Comparison of ENCODE assay signal across 21 cellular contexts in genomic region chr17:82703935-82704865, GRCh38. TPM values are rescaled to one million over a fixed set of nuclear protein-coding genes. Genes with fewer than 3 reads are reported as not detected.
DNase-seq lines count a peak whose midpoint lies in the region; ATAC-seq and TF ChIP-seq lines count a peak whose summit lies in the region.
"Had no signal": no experiment of that assay in that cellular context is flagged by ENCODE, and none has a peak within 500 bp of the region (broad histone marks: within the 10 kb centered on the region; RNA-seq: fewer than 3 reads in every experiment).

No MANE protein-coding gene starts in this region.

- H3K27ac Mint-ChIP-seq in Caco-2 (ENCODE audit: unreplicated experiment): no peak overlapping the region
- peak overlapping the region; percentile 49 for H3K27ac Mint-ChIP-seq in chondrocyte (ENCODE audit: unreplicated experiment)
- H3K27ac Mint-ChIP-seq: activated B cell treated with CpG ODN at 0.5 μM for 24 hours; activated naive CD8-positive, alpha-beta T cell treated with anti-CD3 and anti-CD28 coated beads, Interleukin-2, amount 50 U/mL, for 24 hours; activated T-helper 1 cell treated with anti-CD3 and anti-CD28 coated beads, Interleukin-12 subunit alpha, Interleukin-12 subunit beta, Interleukin-2, Interleukin-4 antibody, amounts not matched to agents 30 ng/mL and 10 ng/mL and 1 ng/mL, durations not matched to agents 14 hours and 24 hours and 36 hours; CD4-positive, CD25-positive, alpha-beta regulatory T cell; stimulated activated naive CD8-positive, alpha-beta T cell treated with anti-CD3 and anti-CD28 coated beads, Interleukin-15, Interleukin-2, amounts not matched to agents 100 ng/mL and 50 ng/mL, for 24 hours; T-helper 2 cell treated with Interferon-gamma antibody and Interleukin-4, amounts not matched to agents 5 μg/mL and 100 μg/mL, for 36 hours had no signal

- ATAC-seq in GM19463 (IDR thresholded peaks at IDR 0.05; ENCODE audit: unreplicated experiment) (no peak), omental fat pad (ENCODE audit: low FRiP score) (no peak)
- ATAC-seq: activated naive CD8-positive, alpha-beta T cell treated with anti-CD3 and anti-CD28 coated beads, Interleukin-2, amount 50 U/mL, for 24 hours; left cardiac atrium; right cardiac atrium had no signal

- POLR2A ChIA-PET in Caco-2 (lab: Charles Lee): no interaction called here

- H3K27me3 ChIP-seq in Caco-2 (replicated peaks; ENCODE audit: control insufficient read depth, insufficient read depth, low read length): no peaks in the 10 kb centered on the region
- H3K27me3 ChIP-seq in muscle layer of duodenum (ENCODE audit: low read depth, low read length): no peaks in the 10 kb centered on the region
- H3K27me3 ChIP-seq: upper lobe of left lung had no signal

- H3K4me1 ChIP-seq in Caco-2: peaks cover 25% of the 10 kb centered on the region
- peaks cover 4 to 5% of the 10 kb centered on the region in 2 donors for H3K4me1 ChIP-seq in muscle layer of duodenum (ENCODE audit: control insufficient read depth in 1 of 2, insufficient read depth in 2 of 2, low read length in 2 of 2)

- BruUV-seq in Caco-2 (replicated peaks; lab: Mats Ljungman, UMichigan): no TSS peak

- intact Hi-C loops in Caco-2 (cut with micrococcal nuclease; ENCODE audit: unreplicated experiment): no loop called here

- H3K27me3 Mint-ChIP-seq in Caco-2 (ENCODE audit: insufficient read depth, unreplicated experiment) (no peaks in the 10 kb centered on the region), chondrocyte (ENCODE audit: low read depth) (no peaks in the 10 kb centered on the region)
- H3K27me3 Mint-ChIP-seq: activated B cell treated with CpG ODN at 0.5 μM for 24 hours; activated naive CD8-positive, alpha-beta T cell treated with anti-CD3 and anti-CD28 coated beads, Interleukin-2, amount 50 U/mL, for 24 hours; CD4-positive, CD25-positive, alpha-beta regulatory T cell; stimulated activated naive CD8-positive, alpha-beta T cell treated with anti-CD3 and anti-CD28 coated beads, Interleukin-15, Interleukin-2, amounts not matched to agents 100 ng/mL and 50 ng/mL, for 24 hours had no signal

- DNase-seq in Caco-2: peak; percentile 63 to 64
- DNase-seq in chondrocyte (ENCODE audit: low spot score): no peak
- DNase-seq in activated CD4-positive, CD25-positive, alpha-beta regulatory T cell treated with anti-CD3 and anti-CD28 coated beads, Interleukin-2, amount 50 U/mL, for 72 hours: no peak
- DNase-seq in omental fat pad (ENCODE audit: low spot score): no peak
- DNase-seq: activated B cell treated with CpG ODN at 0.5 μM for 24 hours; activated naive CD8-positive, alpha-beta T cell treated with anti-CD3 and anti-CD28 coated beads, Interleukin-2, amount 50 U/mL, for 24 hours; CD4-positive, CD25-positive, alpha-beta regulatory T cell; DND-41; left cardiac atrium; midbrain; NCI-H1436 treated with DMSO at 0.1 percent for 48 hours; NCI-H2227 treated with DMSO at 0.1 percent for 48 hours; PC-9 had no signal

- no peak for TF ChIP-seq CTCF in Caco-2 (IDR thresholded peaks at IDR 0.05; ENCODE audit: insufficient read depth in 1 of 2, low read depth in 1 of 2, low read length in 1 of 2, severe bottlenecking in 1 of 2, unreplicated experiment in 1 of 2)
- TF ChIP-seq CTCF in chondrocyte (IDR thresholded peaks at IDR 0.05): no peak
- TF ChIP-seq CTCF in omental fat pad (IDR thresholded peaks at IDR 0.05): no peak

- H3K4me3 ChIP-seq in Caco-2 (ENCODE audit: low read depth, low read length) (peak overlapping the region; percentile 6; the same call in 1 of the 2 replicates), muscle layer of duodenum (ENCODE audit: low read depth in 1 of 2, low read length in 2 of 2) (no peak overlapping the region)
- H3K4me3 ChIP-seq: PC-9, upper lobe of left lung had no signal

- no peaks in the 10 kb centered on the region for H3K36me3 ChIP-seq in Caco-2 (ENCODE audit: control insufficient read depth, insufficient read depth, low read length)
- H3K36me3 ChIP-seq in muscle layer of duodenum (ENCODE audit: control insufficient read depth in 1 of 2, insufficient read depth in 2 of 2, low read length in 2 of 2): no peaks in the 10 kb centered on the region
- H3K36me3 ChIP-seq: upper lobe of left lung had no signal

- H3K9me3 Mint-ChIP-seq in Caco-2 (ENCODE audit: unreplicated experiment) (no peaks in the 10 kb centered on the region), chondrocyte (ENCODE audit: low read depth) (no peaks in the 10 kb centered on the region)
- H3K9me3 Mint-ChIP-seq: activated B cell treated with CpG ODN at 0.5 μM for 24 hours; activated naive CD8-positive, alpha-beta T cell treated with anti-CD3 and anti-CD28 coated beads, Interleukin-2, amount 50 U/mL, for 24 hours; activated T-helper 1 cell treated with anti-CD3 and anti-CD28 coated beads, Interleukin-12 subunit alpha, Interleukin-12 subunit beta, Interleukin-2, Interleukin-4 antibody, amounts not matched to agents 30 ng/mL and 10 ng/mL and 1 ng/mL, durations not matched to agents 14 hours and 24 hours and 36 hours; CD4-positive, CD25-positive, alpha-beta regulatory T cell; stimulated activated naive CD8-positive, alpha-beta T cell treated with anti-CD3 and anti-CD28 coated beads, Interleukin-15, Interleukin-2, amounts not matched to agents 100 ng/mL and 50 ng/mL, for 24 hours; T-helper 2 cell treated with Interferon-gamma antibody and Interleukin-4, amounts not matched to agents 5 μg/mL and 100 μg/mL, for 36 hours had no signal

- H3K36me3 Mint-ChIP-seq in Caco-2 (ENCODE audit: insufficient read depth, unreplicated experiment) (peaks cover 5% of the 10 kb centered on the region), chondrocyte (ENCODE audit: low read depth) (no peaks in the 10 kb centered on the region)
- H3K36me3 Mint-ChIP-seq: CD4-positive, CD25-positive, alpha-beta regulatory T cell had no signal

- peak overlapping the region; percentile 51 for H3K27ac ChIP-seq in muscle layer of duodenum (ENCODE audit: low read length)
- H3K27ac ChIP-seq: epithelial cell of prostate, PC-9, upper lobe of left lung had no signal

- peak overlapping the region; percentile 24 for H3K4me3 Mint-ChIP-seq in Caco-2 (ENCODE audit: unreplicated experiment)
- no peak overlapping the region for H3K4me3 Mint-ChIP-seq in chondrocyte (ENCODE audit: unreplicated experiment)
- H3K4me3 Mint-ChIP-seq: activated B cell treated with CpG ODN at 0.5 μM for 24 hours; activated naive CD8-positive, alpha-beta T cell treated with anti-CD3 and anti-CD28 coated beads, Interleukin-2, amount 50 U/mL, for 24 hours; activated T-helper 1 cell treated with anti-CD3 and anti-CD28 coated beads, Interleukin-12 subunit alpha, Interleukin-12 subunit beta, Interleukin-2, Interleukin-4 antibody, amounts not matched to agents 30 ng/mL and 10 ng/mL and 1 ng/mL, durations not matched to agents 14 hours and 24 hours and 36 hours; stimulated activated naive CD8-positive, alpha-beta T cell treated with anti-CD3 and anti-CD28 coated beads, Interleukin-15, Interleukin-2, amounts not matched to agents 100 ng/mL and 50 ng/mL, for 24 hours; T-helper 2 cell treated with Interferon-gamma antibody and Interleukin-4, amounts not matched to agents 5 μg/mL and 100 μg/mL, for 36 hours had no signal

- CTCF ChIA-PET in Caco-2 (lab: Charles Lee): no interaction called here

- H3K9me3 ChIP-seq in Caco-2 (no peaks in the 10 kb centered on the region), muscle layer of duodenum (ENCODE audit: control insufficient read depth in 1 of 2, low read length in 2 of 2) (no peaks in the 10 kb centered on the region)
- H3K9me3 ChIP-seq: upper lobe of left lung had no signal

- H3K4me1 Mint-ChIP-seq in Caco-2 (ENCODE audit: low read depth, unreplicated experiment): peaks cover 12% of the 10 kb centered on the region
- peaks cover 36% of the 10 kb centered on the region for H3K4me1 Mint-ChIP-seq in chondrocyte (ENCODE audit: low read depth)

RNA-seq across cellular contexts. Expression of gene RAB40B, which starts 5.7 kb away (rescaled TPM):
- total RNA-seq in Caco-2 (2022) (6.3 and 8.8 TPM in 2 replicates), chondrocyte (16.7 to 20.0 TPM (median 20.0 TPM) in 3 replicates), omental fat pad (10 to 100 TPM in 1 of 4 donors, 1 to 10 TPM in 3; 8.0 to 12.3 (median 9.6) TPM)

RNA-seq across cellular contexts. Expression of gene FN3KRP, which starts 12.3 kb away (rescaled TPM):
- total RNA-seq in Caco-2 (2022): 47.2 and 53.6 TPM in 2 replicates
- 23.0 to 27.4 TPM (median 23.3 TPM) in 3 replicates for total RNA-seq in chondrocyte
- total RNA-seq in omental fat pad: 10 to 100 TPM in 2 of 4 donors, 1 to 10 TPM in 2; 6.4 to 18.8 (median 12.3) TPM

RNA-seq across cellular contexts. Expression of gene FN3K, which starts 31.2 kb away (rescaled TPM):
- total RNA-seq in Caco-2 (2022) (55.7 and 60.0 TPM in 2 replicates), chondrocyte (16.2 to 20.5 TPM (median 19.0 TPM) in 3 replicates), omental fat pad (10 to 100 TPM in 1 of 4 donors, 1 to 10 TPM in 3; 2.8 to 13.0 (median 7.5) TPM)

RNA-seq across cellular contexts. Expression of gene TBCD, which starts 47.7 kb away (rescaled TPM):
- total RNA-seq in Caco-2 (2022): 94.6 and 108 TPM in 2 replicates
- 53.7 to 62.9 TPM (median 59.8 TPM) in 3 replicates for total RNA-seq in chondrocyte
- total RNA-seq in omental fat pad: 10 to 100 TPM; 30.5 to 94.3 (median 51.8) TPM

RNA-seq across cellular contexts. Expression of gene WDR45B, which starts 56.0 kb away (rescaled TPM):
- total RNA-seq in Caco-2 (2022) (106 and 110 TPM in 2 replicates), chondrocyte (60.4 to 70.0 TPM (median 67.8 TPM) in 3 replicates), omental fat pad (100 to 1,000 TPM in 1 of 4 donors, 10 to 100 TPM in 3; 63.0 to 139 (median 86.0) TPM)

Comparison
In these comparisons a context has a peak if more than half of its experiments do, and no peak if none do; other contexts are left out.
1. DNase-seq: peak in Caco-2 (2 of 2); none in chondrocyte (single experiment), activated CD4-positive, CD25-positive, alpha-beta regulatory T cell treated with anti-CD3 and anti-CD28 coated beads, Interleukin-2, amount 50 U/mL, for 72 hours (single experiment) and omental fat pad (single experiment).